ENCODE assay signal across 16 cellular contexts in genomic region chr2:191105082-191105481, GRCh38. TPM values are rescaled to one million over a fixed set of nuclear protein-coding genes. Genes with fewer than 3 reads are reported as not detected.
A peak's percentile ranks its signal among the peaks of the same experiment; 100 is the strongest.
DNase-seq lines count a peak whose midpoint lies in the region; ATAC-seq and TF ChIP-seq lines count a peak whose summit lies in the region.
"Had no signal": no experiment of that assay in that cellular context is flagged by ENCODE, and none has a peak within 500 bp of the region (broad histone marks: within the 10 kb centered on the region; RNA-seq: fewer than 3 reads in every experiment).

No MANE protein-coding gene starts in this region.

- H3K9ac ChIP-seq in fibroblast of lung (ENCODE audit: insufficient read depth, low read length) (no peak overlapping the region), colonic mucosa (ENCODE audit: low read depth in 2 of 2, low read length in 2 of 2) (no peak overlapping the region)

- peaks cover 97% of the 10 kb centered on the region for H3K4me1 Mint-ChIP-seq in stimulated activated naive CD8-positive, alpha-beta T cell treated with anti-CD3 and anti-CD28 coated beads, Interleukin-15, Interleukin-2, amounts not matched to agents 100 ng/mL and 50 ng/mL, for 24 hours (ENCODE audit: low read depth)
- H3K4me1 Mint-ChIP-seq in activated CD8-positive, alpha-beta T cell treated with anti-CD3 and anti-CD28 coated beads, Interleukin-2, amount 10 ng/mL, durations not matched to agents 7 days and 5 days (ENCODE audit: low read depth): peaks cover 50% of the 10 kb centered on the region
- H3K4me1 Mint-ChIP-seq in stimulated activated naive B cell treated with anti-CD40 and anti-IgM and Interleukin-4, amounts not matched to agents 10 μg/mL and 1 μg/mL and 100 μg/mL, for 72 hours: peaks cover 8 to 26% of the 10 kb centered on the region in 2 donors
- H3K4me1 Mint-ChIP-seq: endodermal cell had no signal

- H3K79me2 ChIP-seq in fibroblast of lung (ENCODE audit: control insufficient read depth, insufficient read depth, low read length): no peaks in the 10 kb centered on the region

- H4K20me1 ChIP-seq in fibroblast of lung (ENCODE audit: control insufficient read depth, extremely low read depth, insufficient read depth, low read length): no peaks in the 10 kb centered on the region

- no peak for ATAC-seq in stimulated activated naive CD8-positive, alpha-beta T cell treated with anti-CD3 and anti-CD28 coated beads, Interleukin-15, Interleukin-2, amounts not matched to agents 100 U/mL and 50 U/mL, for 24 hours
- no peak for ATAC-seq in activated CD8-positive, alpha-beta T cell treated with anti-CD3 and anti-CD28 coated beads, Interleukin-2, amount 10 ng/mL, durations not matched to agents 7 days and 5 days
- ATAC-seq in stimulated activated naive B cell treated with anti-CD40 and anti-IgM and Interleukin-4, amounts not matched to agents 10 μg/mL and 1 μg/mL and 100 μg/mL, for 72 hours (replicated peaks): no peak

- H3K27me3 ChIP-seq in fibroblast of lung (ENCODE audit: control insufficient read depth, insufficient read depth, low read length) (no peaks in the 10 kb centered on the region), colonic mucosa (no peaks in the 10 kb centered on the region)

- H3K27me3 Mint-ChIP-seq in stimulated activated naive CD8-positive, alpha-beta T cell treated with anti-CD3 and anti-CD28 coated beads, Interleukin-15, Interleukin-2, amounts not matched to agents 100 ng/mL and 50 ng/mL, for 24 hours: no peaks in the 10 kb centered on the region
- H3K27me3 Mint-ChIP-seq in activated CD8-positive, alpha-beta T cell treated with anti-CD3 and anti-CD28 coated beads, Interleukin-2, amount 10 ng/mL, durations not matched to agents 7 days and 5 days (ENCODE audit: low read depth): no peaks in the 10 kb centered on the region
- H3K27me3 Mint-ChIP-seq in stimulated activated naive B cell treated with anti-CD40 and anti-IgM and Interleukin-4, amounts not matched to agents 10 μg/mL and 1 μg/mL and 100 μg/mL, for 72 hours: no peaks in the 10 kb centered on the region

- CTCF ChIA-PET in activated CD8-positive, alpha-beta T cell treated with anti-CD3 and anti-CD28 coated beads, Interleukin-2, amount 10 ng/mL, durations not matched to agents 7 days and 5 days (lab: Charles Lee): interaction anchor here (1.0 to 3.5 kb wide), 3 partner anchors 11 to 60 kb away, joined by 3 to 17 read pairs (median 3); no protein-coding TSS in a partner anchor

- H3K4me1 ChIP-seq in fibroblast of lung (ENCODE audit: control insufficient read depth, extremely low read depth, insufficient read depth, low read length) (no peaks in the 10 kb centered on the region), colonic mucosa (no peaks in the 10 kb centered on the region)
- H3K4me1 ChIP-seq: Caco-2 had no signal

- no peak overlapping the region for H3K4me2 ChIP-seq in fibroblast of lung (ENCODE audit: extremely low read depth, insufficient read depth, low read length)

- peak overlapping the region; percentile 92 for H3K27ac Mint-ChIP-seq in stimulated activated naive CD8-positive, alpha-beta T cell treated with anti-CD3 and anti-CD28 coated beads, Interleukin-15, Interleukin-2, amounts not matched to agents 100 ng/mL and 50 ng/mL, for 24 hours
- peak overlapping the region; percentile 7 for H3K27ac Mint-ChIP-seq in activated CD8-positive, alpha-beta T cell treated with anti-CD3 and anti-CD28 coated beads, Interleukin-2, amount 10 ng/mL, durations not matched to agents 7 days and 5 days
- H3K27ac Mint-ChIP-seq in stimulated activated naive B cell treated with anti-CD40 and anti-IgM and Interleukin-4, amounts not matched to agents 10 μg/mL and 1 μg/mL and 100 μg/mL, for 72 hours: peak overlapping the region; percentile 37
- H3K27ac Mint-ChIP-seq: activated T-helper 2 cell treated with anti-CD3 and anti-CD28 coated beads, Interferon-gamma antibody, Interleukin-2, Interleukin-4, amounts not matched to agents 10 μg/mL and 5 μg/mL and 100 μg/mL, durations not matched to agents 14 hours and 24 hours and 36 hours; endodermal cell; T-helper 2 cell treated with Interferon-gamma antibody and Interleukin-4, amounts not matched to agents 5 μg/mL and 100 μg/mL, for 36 hours; type B pancreatic cell had no signal

- no peaks in the 10 kb centered on the region for H3K9me3 Mint-ChIP-seq in stimulated activated naive CD8-positive, alpha-beta T cell treated with anti-CD3 and anti-CD28 coated beads, Interleukin-15, Interleukin-2, amounts not matched to agents 100 ng/mL and 50 ng/mL, for 24 hours
- H3K9me3 Mint-ChIP-seq in activated CD8-positive, alpha-beta T cell treated with anti-CD3 and anti-CD28 coated beads, Interleukin-2, amount 10 ng/mL, durations not matched to agents 7 days and 5 days (ENCODE audit: insufficient read depth): peaks cover 4% of the 10 kb centered on the region
- H3K9me3 Mint-ChIP-seq in stimulated activated naive B cell treated with anti-CD40 and anti-IgM and Interleukin-4, amounts not matched to agents 10 μg/mL and 1 μg/mL and 100 μg/mL, for 72 hours: no peaks in the 10 kb centered on the region
- H3K9me3 Mint-ChIP-seq: activated T-helper 2 cell treated with anti-CD3 and anti-CD28 coated beads, Interferon-gamma antibody, Interleukin-2, Interleukin-4, amounts not matched to agents 10 μg/mL and 5 μg/mL and 100 μg/mL, durations not matched to agents 14 hours and 24 hours and 36 hours; endodermal cell; T-helper 2 cell treated with Interferon-gamma antibody and Interleukin-4, amounts not matched to agents 5 μg/mL and 100 μg/mL, for 36 hours; type B pancreatic cell had no signal

- POLR2A ChIA-PET in activated CD8-positive, alpha-beta T cell treated with anti-CD3 and anti-CD28 coated beads, Interleukin-2, amount 10 ng/mL, durations not matched to agents 7 days and 5 days (lab: Charles Lee): no interaction called here

- intact Hi-C loops in colonic mucosa (cut with DNase I): no loop called here

- DNase-seq in stimulated activated naive CD8-positive, alpha-beta T cell treated with anti-CD3 and anti-CD28 coated beads, Interleukin-15, Interleukin-2, amounts not matched to agents 100 U/mL and 50 U/mL, for 24 hours: no peak
- no peak for DNase-seq in activated CD8-positive, alpha-beta T cell treated with anti-CD3 and anti-CD28 coated beads, Interleukin-2, amount 10 ng/mL, durations not matched to agents 7 days and 5 days
- peak; percentile 9 to 43 for DNase-seq in fibroblast of lung (ENCODE audit: low read depth in 2 of 2)
- DNase-seq in stimulated activated naive B cell treated with anti-CD40 and anti-IgM and Interleukin-4, amounts not matched to agents 10 μg/mL and 1 μg/mL and 100 μg/mL, for 72 hours: no peak
- no peak for DNase-seq in NCI-H1048 (lab: John Stamatoyannopoulos, UW)
- DNase-seq in colonic mucosa: no peak
- no peak for DNase-seq in globus pallidus (ENCODE audit: low spot score)
- DNase-seq: activated CD4-positive, alpha-beta T cell treated with anti-CD3 and anti-CD28 coated beads, Interleukin-2, amount 50 U/mL, for 1 hour; Caco-2; endodermal cell; head of caudate nucleus; SHP77 treated with DMSO at 0.1 percent for 48 hours had no signal

- no peaks in the 10 kb centered on the region for H3K36me3 ChIP-seq in fibroblast of lung (ENCODE audit: control insufficient read depth, insufficient read depth, low read length)
- no peaks in the 10 kb centered on the region for H3K36me3 ChIP-seq in colonic mucosa

- H3K36me3 Mint-ChIP-seq in stimulated activated naive CD8-positive, alpha-beta T cell treated with anti-CD3 and anti-CD28 coated beads, Interleukin-15, Interleukin-2, amounts not matched to agents 100 ng/mL and 50 ng/mL, for 24 hours (ENCODE audit: low read depth): peaks cover 46% of the 10 kb centered on the region
- peaks cover 69% of the 10 kb centered on the region for H3K36me3 Mint-ChIP-seq in activated CD8-positive, alpha-beta T cell treated with anti-CD3 and anti-CD28 coated beads, Interleukin-2, amount 10 ng/mL, durations not matched to agents 7 days and 5 days (ENCODE audit: low read depth)
- H3K36me3 Mint-ChIP-seq in stimulated activated naive B cell treated with anti-CD40 and anti-IgM and Interleukin-4, amounts not matched to agents 10 μg/mL and 1 μg/mL and 100 μg/mL, for 72 hours: peaks cover 5 to 27% of the 10 kb centered on the region in 2 donors
- H3K36me3 Mint-ChIP-seq: type B pancreatic cell had no signal

- TF ChIP-seq CTCF in fibroblast of lung (conservative IDR thresholded peaks at IDR 0.05 in 1 of 2, IDR thresholded peaks at IDR 0.05 in 1 of 2; ENCODE audit: low read depth in 1 of 2, low read length in 2 of 2): no peak
- TF ChIP-seq CTCF in colonic mucosa (IDR thresholded peaks at IDR 0.05): no peak

- H3K9me3 ChIP-seq in fibroblast of lung (ENCODE audit: control insufficient read depth, insufficient read depth, low read depth, low read length): no peaks in the 10 kb centered on the region
- H3K9me3 ChIP-seq in colonic mucosa: no peaks in the 10 kb centered on the region
- H3K9me3 ChIP-seq: Caco-2 had no signal

- H3K4me3 ChIP-seq in fibroblast of lung (replicated peaks in 1 of 4; ENCODE audit: control extremely low read depth in 1 of 4, insufficient read depth in 1 of 4, low read depth in 3 of 4, low read length in 4 of 4) (no peak overlapping the region), colonic mucosa (no peak overlapping the region)

- no peak overlapping the region for H3K27ac ChIP-seq in fibroblast of lung (ENCODE audit: insufficient read depth, low read length)
- H3K27ac ChIP-seq in colonic mucosa: no peak overlapping the region

- H3K4me3 Mint-ChIP-seq in stimulated activated naive CD8-positive, alpha-beta T cell treated with anti-CD3 and anti-CD28 coated beads, Interleukin-15, Interleukin-2, amounts not matched to agents 100 ng/mL and 50 ng/mL, for 24 hours: peak overlapping the region; percentile 59
- no peak overlapping the region for H3K4me3 Mint-ChIP-seq in activated CD8-positive, alpha-beta T cell treated with anti-CD3 and anti-CD28 coated beads, Interleukin-2, amount 10 ng/mL, durations not matched to agents 7 days and 5 days
- H3K4me3 Mint-ChIP-seq in stimulated activated naive B cell treated with anti-CD40 and anti-IgM and Interleukin-4, amounts not matched to agents 10 μg/mL and 1 μg/mL and 100 μg/mL, for 72 hours: no peak overlapping the region
- H3K4me3 Mint-ChIP-seq: endodermal cell; T-helper 2 cell treated with Interferon-gamma antibody and Interleukin-4, amounts not matched to agents 5 μg/mL and 100 μg/mL, for 36 hours; type B pancreatic cell had no signal

- no peak overlapping the region for H2AFZ ChIP-seq in fibroblast of lung (ENCODE audit: low read length)

RNA-seq across cellular contexts. Expression of gene STAT4, which starts 45.7 kb away (rescaled TPM):
- 100 to 1,000 TPM; 154 to 157 TPM for total RNA-seq in activated CD8-positive, alpha-beta T cell treated with anti-CD3 and anti-CD28 coated beads, Interleukin-2, amount 10 ng/mL, durations not matched to agents 7 days and 5 days
- total RNA-seq in fibroblast of lung (0.51 and 0.66 TPM in 2 replicates), colonic mucosa (1 to 10 TPM; 2.0 to 2.1 TPM)
- polyA plus RNA-seq in fibroblast of lung: 0.38 and 1.2 TPM in 2 replicates
- 0.21 and 0.72 TPM in 2 replicates for polyA plus RNA-seq in fibroblast of lung (2012)
- polyA minus RNA-seq in fibroblast of lung (ENCODE audit: low replicate concordance): 1.6 TPM in 1 of 2 replicates, not detected in the other

Comparison
In these comparisons a context has a peak if more than half of its experiments do, and no peak if none do; other contexts are left out.
1. H3K27ac Mint-ChIP-seq: peak in every context shown above with its lines; median percentile 92 in stimulated activated naive CD8-positive, alpha-beta T cell treated with anti-CD3 and anti-CD28 coated beads, Interleukin-15, Interleukin-2, amounts not matched to agents 100 ng/mL and 50 ng/mL, for 24 hours; 37 in stimulated activated naive B cell treated with anti-CD40 and anti-IgM and Interleukin-4, amounts not matched to agents 10 μg/mL and 1 μg/mL and 100 μg/mL, for 72 hours; 7 in activated CD8-positive, alpha-beta T cell treated with anti-CD3 and anti-CD28 coated beads, Interleukin-2, amount 10 ng/mL, durations not matched to agents 7 days and 5 days.
2. DNase-seq: peak in fibroblast of lung (2 of 2); none in stimulated activated naive CD8-positive, alpha-beta T cell treated with anti-CD3 and anti-CD28 coated beads, Interleukin-15, Interleukin-2, amounts not matched to agents 100 U/mL and 50 U/mL, for 24 hours (single experiment), activated CD8-positive, alpha-beta T cell treated with anti-CD3 and anti-CD28 coated beads, Interleukin-2, amount 10 ng/mL, durations not matched to agents 7 days and 5 days (single experiment), stimulated activated naive B cell treated with anti-CD40 and anti-IgM and Interleukin-4, amounts not matched to agents 10 μg/mL and 1 μg/mL and 100 μg/mL, for 72 hours (single experiment), NCI-H1048 (single experiment), colonic mucosa (single experiment) and globus pallidus (single experiment).
3. RNA of gene STAT4, which starts 45.7 kb away (total RNA-seq): 154 to 157 TPM in activated CD8-positive, alpha-beta T cell treated with anti-CD3 and anti-CD28 coated beads, Interleukin-2, amount 10 ng/mL, durations not matched to agents 7 days and 5 days; 2.0 to 2.1 TPM in colonic mucosa and 0.51 to 0.66 TPM in fibroblast of lung; every median in the first group is over 10 times any median in the second.